In the genomic region with DNA sequence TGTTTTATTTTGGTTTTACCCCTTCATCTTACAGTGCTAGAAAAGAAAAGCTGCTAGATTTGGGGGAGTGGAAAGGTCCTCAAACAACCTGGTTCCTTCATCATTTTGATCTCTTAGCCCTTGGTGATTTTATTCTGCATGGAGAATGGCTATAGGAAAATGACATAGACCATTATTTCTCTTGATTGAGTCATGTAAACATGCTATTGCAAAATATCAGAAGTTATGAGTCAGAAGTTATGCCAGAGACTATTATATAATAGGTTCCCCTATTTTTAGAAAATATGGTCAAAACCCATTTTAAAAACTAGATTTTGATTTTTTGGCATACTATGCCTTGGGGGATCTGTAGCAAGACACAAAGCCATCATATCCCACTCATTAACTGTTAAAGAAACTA, we compare ENCODE assay signal across 14 cellular contexts.
DNase-seq lines count a peak whose midpoint lies in the region; ATAC-seq and TF ChIP-seq lines count a peak whose summit lies in the region.
"Had no signal": no experiment of that assay in that cellular context is flagged by ENCODE, and none has a peak within 500 bp of the region (broad histone marks: within the 10 kb centered on the region; RNA-seq: fewer than 3 reads in every experiment).

No MANE protein-coding gene starts in this region.

- peaks cover 16% of the 10 kb centered on the region for H3K27me3 Mint-ChIP-seq in MCF 10A (ENCODE audit: insufficient read depth, unreplicated experiment)

- peaks cover 0 to 12% of the 10 kb centered on the region in 2 donors for H3K27me3 ChIP-seq in breast epithelium
- H3K27me3 ChIP-seq in Panc1 (ENCODE audit: control insufficient read depth, insufficient read depth, low read length), result no peaks in the 10 kb centered on the region
- H3K27me3 ChIP-seq: upper lobe of left lung had no signal

- no peaks in the 10 kb centered on the region for H3K9me3 Mint-ChIP-seq in MCF 10A (ENCODE audit: unreplicated experiment)
- H3K9me3 Mint-ChIP-seq: activated naive CD4-positive, alpha-beta T cell treated with anti-CD3 and anti-CD28 coated beads, Interleukin-2, amount 50 U/mL, for 72 hours had no signal

- H3K27ac ChIP-seq in breast epithelium (no peak overlapping the region), Panc1 (ENCODE audit: low read length) (peak overlapping the region; percentile 44; the same call in 1 of the 2 replicates)

- H3K36me3 ChIP-seq in breast epithelium, result no peaks in the 10 kb centered on the region
- H3K36me3 ChIP-seq in Panc1 (ENCODE audit: control insufficient read depth, insufficient read depth, low read length), result no peaks in the 10 kb centered on the region
- H3K36me3 ChIP-seq: upper lobe of left lung had no signal

- no peak for TF ChIP-seq POLR2A in breast epithelium (IDR thresholded peaks at IDR 0.05)

- intact Hi-C loops in MCF 10A (cut with micrococcal nuclease) (no loop called here), breast epithelium (cut with DNase I; ENCODE audit: low total_unique reads) (no loop called here), Panc1 (cut with micrococcal nuclease; ENCODE audit: unreplicated experiment) (loop anchor here (10.0 kb wide), 1 partner anchor 97 kb away; no protein-coding TSS in a partner anchor)

- no TSS peak for BruUV-seq in MCF 10A (replicated peaks; lab: Mats Ljungman, UMichigan)
- no TSS peak for BruUV-seq in Panc1 (replicated peaks; lab: Mats Ljungman, UMichigan)

- no peaks in the 10 kb centered on the region for H3K36me3 Mint-ChIP-seq in MCF 10A (ENCODE audit: insufficient read depth, unreplicated experiment)
- H3K36me3 Mint-ChIP-seq: activated naive CD4-positive, alpha-beta T cell treated with anti-CD3 and anti-CD28 coated beads, Interleukin-2, amount 50 U/mL, for 72 hours had no signal

- H3K4me3 Mint-ChIP-seq in MCF 10A (ENCODE audit: unreplicated experiment), result no peak overlapping the region

- DNase-seq in MCF 10A (ENCODE audit: unreplicated experiment), result peak; percentile 62
- no peak for DNase-seq in breast epithelium (ENCODE audit: low spot score in 2 of 2)
- DNase-seq in Panc1 (ENCODE audit: low read depth, low spot score), result no peak
- peak; percentile 73 for DNase-seq in fibroblast of peridontal ligament (ENCODE audit: extremely low read depth)
- no peak for DNase-seq in NCI-H1105 treated with DMSO at 0.1 percent for 48 hours (lab: John Stamatoyannopoulos, UW)
- DNase-seq in NCI-H524 treated with DMSO at 0.1 percent for 48 hours (lab: John Stamatoyannopoulos, UW), result no peak
- DNase-seq: head of caudate nucleus, left cardiac atrium, NCI-H2081, T-helper 9 cell, upper lobe of left lung had no signal

- H3K4me3 ChIP-seq in breast epithelium (no peak overlapping the region), Panc1 (ENCODE audit: low read depth in 2 of 2, low read length in 2 of 2) (no peak overlapping the region)
- H3K4me3 ChIP-seq: upper lobe of left lung had no signal

- no peaks in the 10 kb centered on the region for H3K9me3 ChIP-seq in breast epithelium
- no peaks in the 10 kb centered on the region for H3K9me3 ChIP-seq in Panc1 (ENCODE audit: control insufficient read depth, insufficient read depth, low read depth, low read length)
- H3K9me3 ChIP-seq: upper lobe of left lung had no signal

- no peak overlapping the region for H3K27ac Mint-ChIP-seq in MCF 10A (ENCODE audit: low read depth, unreplicated experiment)
- H3K27ac Mint-ChIP-seq: activated naive CD4-positive, alpha-beta T cell treated with anti-CD3 and anti-CD28 coated beads, Interleukin-2, amount 50 U/mL, for 72 hours had no signal

- no peaks in the 10 kb centered on the region for H3K4me1 Mint-ChIP-seq in MCF 10A (ENCODE audit: insufficient read depth, unreplicated experiment)

- no peak for TF ChIP-seq CTCF in MCF 10A (IDR thresholded peaks at IDR 0.05; ENCODE audit: unreplicated experiment)
- no peak for TF ChIP-seq CTCF in breast epithelium (IDR thresholded peaks at IDR 0.05)
- TF ChIP-seq CTCF in Panc1 (IDR thresholded peaks at IDR 0.05), result no peak

- CTCF ChIA-PET in MCF 10A (lab: Yijun Ruan, JAX) (interaction anchor here (0.9 kb wide), 1 partner anchor 9 kb away, joined by 3 read pairs; no protein-coding TSS in a partner anchor), Panc1 (lab: Charles Lee) (no interaction called here)

- POLR2A ChIA-PET in MCF 10A (lab: Yijun Ruan, JAX), result no interaction called here
- POLR2A ChIA-PET in Panc1 (lab: Charles Lee), result no interaction called here

- in situ Hi-C loops in Panc1 (cut with HindIII; ENCODE audit: low pct_unique_long_range_greater_than_20kb, low sequenced_read_pairs), result no loop called here

- ATAC-seq in Panc1, result no peak
- no peak for ATAC-seq in HG02763 (IDR thresholded peaks at IDR 0.05; ENCODE audit: unreplicated experiment)
- no peak for ATAC-seq in GM18907 (IDR thresholded peaks at IDR 0.05; ENCODE audit: unreplicated experiment)

- H3K4me1 ChIP-seq in breast epithelium (no peaks in the 10 kb centered on the region), Panc1 (ENCODE audit: control insufficient read depth, insufficient read depth, low read length) (no peaks in the 10 kb centered on the region)

Comparison
In these comparisons a context has a peak if more than half of its experiments do, and no peak if none do; other contexts are left out.
1. DNase-seq: peak in MCF 10A (single experiment) and fibroblast of peridontal ligament (single experiment); none in breast epithelium (0 of 2), Panc1 (single experiment), NCI-H1105 treated with DMSO at 0.1 percent for 48 hours (single experiment) and NCI-H524 treated with DMSO at 0.1 percent for 48 hours (single experiment).